8 cellular contexts compared by ENCODE assay signal in the genomic region with DNA sequence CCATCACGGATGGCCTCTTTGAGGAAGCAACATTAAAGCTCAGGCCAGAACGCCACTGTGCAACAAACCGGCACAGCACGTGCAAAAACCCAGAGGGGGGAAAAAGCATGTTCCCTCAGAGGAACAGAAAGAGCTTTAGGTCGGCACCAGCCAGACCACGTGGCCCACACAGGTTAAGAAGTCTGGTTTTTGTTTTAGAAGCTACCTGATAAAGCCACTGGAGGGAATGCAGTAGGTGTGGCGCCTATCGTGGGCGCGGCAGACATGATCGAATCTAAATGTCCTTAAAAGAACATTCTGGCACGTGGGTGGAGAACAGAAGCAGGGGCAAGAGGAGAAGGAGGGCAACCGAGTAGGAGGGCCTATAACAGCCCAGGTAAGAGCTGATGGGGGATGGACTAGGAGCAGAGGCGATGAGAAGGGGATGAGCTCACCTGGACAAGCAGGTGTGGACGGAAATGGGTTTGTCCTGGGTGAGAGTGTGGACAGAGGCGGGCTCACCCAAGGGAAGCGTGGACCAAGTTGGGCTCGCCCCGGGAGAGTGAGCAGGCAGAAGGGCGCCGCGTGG. TPM values are rescaled to one million over a fixed set of nuclear protein-coding genes. Genes with fewer than 3 reads are reported as not detected.
DNase-seq lines count a peak whose midpoint lies in the region; ATAC-seq and TF ChIP-seq lines count a peak whose summit lies in the region.
"Not testable (repeated sequence)": the region's sequence is repeated elsewhere in the genome, so short reads cannot be mapped to it uniquely, and the experiment has no call there.

No MANE protein-coding gene starts in this region.

- WGBS in transverse colon (ENCODE audit: low coverage in 1 of 2), 2 donors: 2% methylated on average over 11 of the region's 22 CpGs; no CpG with 5 or more reads in 1 of the 2 donors

- in situ Hi-C loops in transverse colon (cut with MboI; ENCODE audit: low pct_ligation_motif_present in 1 of 4, low pct_unique_long_range_greater_than_20kb in 1 of 4, low sequenced_read_pairs in 3 of 4): not testable (repeated sequence)

- H3K36me3 ChIP-seq in neutrophil: peaks cover 58% of the 10 kb centered on the region
- H3K36me3 ChIP-seq in transverse colon: peaks cover 0 to 38% (median 6%) of the 10 kb centered on the region in 4 donors

- not testable (repeated sequence) for TF ChIP-seq EP300 in transverse colon (IDR thresholded peaks at IDR 0.05; ENCODE audit: low read depth)

- CTCF ChIA-PET in HEK293T (lab: Yijun Ruan, JAX): not testable (repeated sequence)

- intact Hi-C loops in transverse colon (cut with DNase I; ENCODE audit: low total_unique reads): not testable (repeated sequence)

- H3K27me3 Mint-ChIP-seq in activated T-cell treated with anti-CD3 and anti-CD28 coated beads, Interleukin-2, amount 50 U/mL, for 72 hours (ENCODE audit: low read depth); effector memory CD8-positive, alpha-beta T cell; immature natural killer cell (ENCODE audit: low read depth in 3 of 3): not testable (repeated sequence)

- H3K9me3 Mint-ChIP-seq in activated T-cell treated with anti-CD3 and anti-CD28 coated beads, Interleukin-2, amount 50 U/mL, for 72 hours; effector memory CD8-positive, alpha-beta T cell; immature natural killer cell: not testable (repeated sequence)

- not testable (repeated sequence) for H3K27ac ChIP-seq in neutrophil
- H3K27ac ChIP-seq in transverse colon: peak overlapping the region; percentile 68 to 81 (median 76)

- not testable (repeated sequence) for H3K27me3 ChIP-seq in neutrophil, transverse colon

- TF ChIP-seq POLR2A in transverse colon (IDR thresholded peaks at IDR 0.05): not testable (repeated sequence)

- not testable (repeated sequence) for H3K9me3 ChIP-seq in neutrophil, transverse colon

- H3K4me3 Mint-ChIP-seq in activated T-cell treated with anti-CD3 and anti-CD28 coated beads, Interleukin-2, amount 50 U/mL, for 72 hours: peak overlapping the region; percentile 85 to 98
- H3K4me3 Mint-ChIP-seq in effector memory CD8-positive, alpha-beta T cell: peak overlapping the region; percentile 94 to 99
- peak overlapping the region; percentile 92 to 96 (median 95) for H3K4me3 Mint-ChIP-seq in immature natural killer cell

- H3K27ac Mint-ChIP-seq in activated T-cell treated with anti-CD3 and anti-CD28 coated beads, Interleukin-2, amount 50 U/mL, for 72 hours: peak overlapping the region; percentile 80
- peak overlapping the region; percentile 62 for H3K27ac Mint-ChIP-seq in effector memory CD8-positive, alpha-beta T cell
- H3K27ac Mint-ChIP-seq in immature natural killer cell: peak overlapping the region; percentile 72 to 94 (median 88)

- H3K36me3 Mint-ChIP-seq in activated T-cell treated with anti-CD3 and anti-CD28 coated beads, Interleukin-2, amount 50 U/mL, for 72 hours (ENCODE audit: insufficient read depth in 2 of 2): peaks cover 5 to 21% of the 10 kb centered on the region in 2 donors
- H3K36me3 Mint-ChIP-seq in effector memory CD8-positive, alpha-beta T cell (ENCODE audit: insufficient read depth): peaks cover 47% of the 10 kb centered on the region
- peaks cover 3 to 11% (median 4%) of the 10 kb centered on the region in 3 donors for H3K36me3 Mint-ChIP-seq in immature natural killer cell

- not testable (repeated sequence) for TF ChIP-seq CTCF in neutrophil (IDR thresholded peaks at IDR 0.05); transverse colon (IDR thresholded peaks at IDR 0.05)

- DNase-seq in DMS53 (lab: John Stamatoyannopoulos, UW): peak; percentile 67
- DNase-seq in HEK293T (ENCODE audit: extremely low spot score); activated T-cell treated with anti-CD3 and anti-CD28 coated beads, Interleukin-2, amount 50 U/mL, for 72 hours; effector memory CD8-positive, alpha-beta T cell; immature natural killer cell; transverse colon: not testable (repeated sequence)
- peak; percentile 1 for DNase-seq in NCI-H510A treated with DMSO at 0.1 percent for 48 hours (lab: John Stamatoyannopoulos, UW)

- POLR2A ChIA-PET in HEK293T (lab: Yijun Ruan, JAX): interaction anchor here (1.9 kb wide), 1 partner anchor 34 kb away, joined by 9 read pairs; the partner anchor contains the start of gene POLDIP3

- peaks cover 19% of the 10 kb centered on the region for H3K4me1 Mint-ChIP-seq in activated T-cell treated with anti-CD3 and anti-CD28 coated beads, Interleukin-2, amount 50 U/mL, for 72 hours (ENCODE audit: low read depth)
- peaks cover 14 to 17% of the 10 kb centered on the region in 2 donors for H3K4me1 Mint-ChIP-seq in effector memory CD8-positive, alpha-beta T cell (ENCODE audit: low read depth in 2 of 2)
- H3K4me1 Mint-ChIP-seq in immature natural killer cell: peaks cover 16 to 20% of the 10 kb centered on the region in 2 donors

- H3K4me3 ChIP-seq in neutrophil (ENCODE audit: low read depth in 1 of 2, low read length in 1 of 2) (peak overlapping the region; percentile 50 to 61), transverse colon (peak overlapping the region; percentile 88 to 99 (median 93))

- peaks cover 9 to 12% of the 10 kb centered on the region in 2 experiments for H3K4me1 ChIP-seq in neutrophil (ENCODE audit: control insufficient read depth in 1 of 2, insufficient read depth in 1 of 2, low read depth in 1 of 2, low read length in 1 of 2)
- peaks cover 0 to 11% (median 6%) of the 10 kb centered on the region in 4 donors for H3K4me1 ChIP-seq in transverse colon

- peak; percentile 26 to 27 for ATAC-seq in activated T-cell treated with anti-CD3 and anti-CD28 coated beads, Interleukin-2, amount 50 U/mL, for 72 hours (replicated peaks in 1 of 2)
- ATAC-seq in effector memory CD8-positive, alpha-beta T cell (replicated peaks): peak; percentile 48

TF ChIP-seq in HEK293T, 16 proteins besides CTCF, POLR2A, EP300 and RAD21:
- TF ChIP-seq L3MBTL2 (conservative IDR thresholded peaks at IDR 0.05): 0 out of 2 replicates have a peak, but pooled peaks have one; percentile 11
TF ChIP-seq in HEK293T: peak in this region for 1; not testable (repeated sequence) for 15.

RNA-seq across cellular contexts. Expression of gene SERHL2, which starts 27.5 kb away (rescaled TPM):
- total RNA-seq in activated T-cell treated with anti-CD3 and anti-CD28 coated beads, Interleukin-2, amount 50 U/mL, for 72 hours: 1 to 10 TPM; 1.2 to 1.6 TPM
- 1 to 10 TPM in 1 of 3 donors, not detected in 2; 1.9 TPM for polyA plus RNA-seq in immature natural killer cell
- 1 to 10 TPM in 1 of 4 donors, under 1 TPM in 1, not detected in 2; 0.95 to 2.0 TPM for total RNA-seq in transverse colon

RNA-seq across cellular contexts. Expression of gene POLDIP3, which starts 33.4 kb away (rescaled TPM):
- 100 to 1,000 TPM in 1 of 2 donors, 10 to 100 TPM in 1; 84.0 to 108 TPM for total RNA-seq in activated T-cell treated with anti-CD3 and anti-CD28 coated beads, Interleukin-2, amount 50 U/mL, for 72 hours
- 10 to 100 TPM; 54.4 to 77.2 (median 73.6) TPM for polyA plus RNA-seq in immature natural killer cell
- total RNA-seq in transverse colon: 10 to 100 TPM; 36.5 to 69.5 (median 45.2) TPM

RNA-seq across cellular contexts. Expression of gene ATP5MGL, which starts 59.1 kb away (rescaled TPM):
- total RNA-seq in activated T-cell treated with anti-CD3 and anti-CD28 coated beads, Interleukin-2, amount 50 U/mL, for 72 hours: 1 to 10 TPM in 1 of 2 donors, under 1 TPM in 1; 0.31 to 1.2 TPM
- under 1 TPM in 1 of 3 donors, not detected in 2; 0.35 TPM for polyA plus RNA-seq in immature natural killer cell
- under 1 TPM in 1 of 4 donors, not detected in 3; 0.55 TPM for total RNA-seq in transverse colon
